Comparison of ENCODE assay signal across 8 cellular contexts in the genomic region with DNA sequence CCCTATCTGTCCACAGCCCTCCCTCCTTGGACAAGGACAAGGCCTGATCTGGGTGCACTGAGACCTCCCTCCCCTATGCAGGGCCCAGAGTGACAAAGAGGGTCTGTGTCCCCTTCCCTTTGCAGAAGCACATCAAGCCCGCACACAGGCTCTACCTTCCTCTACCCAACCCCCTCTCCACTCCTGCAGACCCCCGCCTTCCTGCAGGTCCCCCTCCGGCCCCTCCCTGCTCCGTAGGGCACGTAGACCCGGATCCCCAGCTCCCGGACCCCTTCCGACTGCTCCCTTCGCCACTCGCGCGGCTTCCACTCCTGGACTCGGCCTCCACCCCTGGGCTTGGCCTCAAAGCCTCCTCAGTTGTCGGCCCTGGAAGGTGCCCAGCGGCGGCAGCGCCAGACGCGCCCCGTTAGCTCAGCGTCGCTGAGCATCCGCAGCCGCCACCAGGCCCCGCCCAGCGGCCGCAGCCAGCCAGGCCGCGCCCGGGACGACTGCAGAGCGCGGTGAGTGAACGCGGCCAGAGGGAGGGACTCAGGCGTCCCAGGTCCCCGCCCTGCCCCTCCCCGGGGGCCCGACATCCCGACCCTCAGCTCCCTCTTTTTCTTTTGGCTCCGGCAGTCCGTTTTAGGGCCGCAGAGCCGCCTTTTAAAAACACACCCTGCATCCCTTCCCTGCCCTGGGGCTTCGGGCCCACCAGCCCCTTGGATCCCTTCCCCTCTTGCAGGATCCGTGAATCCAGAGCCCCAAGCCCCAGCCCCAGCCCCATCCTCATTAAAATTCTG. TPM values are rescaled to one million over a fixed set of nuclear protein-coding genes. Genes with fewer than 3 reads are reported as not detected.
A peak's percentile ranks its signal among the peaks of the same experiment; 100 is the strongest.
DNase-seq lines count a peak whose midpoint lies in the region; ATAC-seq and TF ChIP-seq lines count a peak whose summit lies in the region.

No MANE protein-coding gene starts in this region.

- peak overlapping the region; percentile 97 for H3K4me3 Mint-ChIP-seq in Caco-2 (ENCODE audit: unreplicated experiment)
- H3K4me3 Mint-ChIP-seq in activated CD4-positive, alpha-beta memory T cell treated with anti-CD3 and anti-CD28 coated beads, Interleukin-2, amount 10 ng/mL, durations not matched to agents 7 days and 5 days = peak overlapping the region; percentile 97
- peak overlapping the region; percentile 96 to 99 for H3K4me3 Mint-ChIP-seq in effector memory CD8-positive, alpha-beta T cell

- no TSS peak for BruUV-seq in Caco-2 (replicated peaks; lab: Mats Ljungman, UMichigan)

- peak overlapping the region; percentile 100 for H3K27ac Mint-ChIP-seq in Caco-2 (ENCODE audit: unreplicated experiment)
- peak overlapping the region; percentile 90 for H3K27ac Mint-ChIP-seq in activated CD4-positive, alpha-beta memory T cell treated with anti-CD3 and anti-CD28 coated beads, Interleukin-2, amount 10 ng/mL, durations not matched to agents 7 days and 5 days
- peak overlapping the region; percentile 100 for H3K27ac Mint-ChIP-seq in effector memory CD8-positive, alpha-beta T cell

- H3K27ac ChIP-seq in lower lobe of right lung = peak overlapping the region; percentile 98

- no peaks in the 10 kb centered on the region for H3K9me3 ChIP-seq in Caco-2
- no peaks in the 10 kb centered on the region for H3K9me3 ChIP-seq in lower lobe of right lung

- POLR2A ChIA-PET in Caco-2 (lab: Charles Lee) = interaction anchor here (0.6 kb wide), 2 partner anchors 13 to 271 kb away, joined by 3 read pairs; partner anchors contain the start of gene CNOT3
- POLR2A ChIA-PET in activated CD4-positive, alpha-beta memory T cell treated with anti-CD3 and anti-CD28 coated beads, Interleukin-2, amount 10 ng/mL, durations not matched to agents 7 days and 5 days (lab: Charles Lee) = interaction anchor here (0.8 to 4.0 kb wide), 10 partner anchors 9 to 532 kb away, joined by 3 to 49 read pairs (median 4); partner anchors contain the start of genes CNOT3, PRKCG and TSEN34

- H3K4me1 ChIP-seq in Caco-2 (peaks cover 37% of the 10 kb centered on the region), lower lobe of right lung (peaks cover 33% of the 10 kb centered on the region)

- intact Hi-C loops in Caco-2 (cut with micrococcal nuclease; ENCODE audit: unreplicated experiment) (loop anchor here (1.0 to 5.0 kb wide), 3 partner anchors 13 to 271 kb away; partner anchors contain the start of genes CNOT3 and PRKCG), lower lobe of right lung (cut with DNase I) (no loop called here)

- H3K4me3 ChIP-seq in Caco-2 (ENCODE audit: low read depth, low read length) (peak overlapping the region; percentile 32), lower lobe of right lung (peak overlapping the region; percentile 80)

- H3K36me3 Mint-ChIP-seq in Caco-2 (ENCODE audit: insufficient read depth, unreplicated experiment) = peaks cover 48% of the 10 kb centered on the region
- H3K36me3 Mint-ChIP-seq in activated CD4-positive, alpha-beta memory T cell treated with anti-CD3 and anti-CD28 coated beads, Interleukin-2, amount 10 ng/mL, durations not matched to agents 7 days and 5 days (ENCODE audit: low read depth) = peaks cover 13% of the 10 kb centered on the region
- peaks cover 60% of the 10 kb centered on the region for H3K36me3 Mint-ChIP-seq in effector memory CD8-positive, alpha-beta T cell (ENCODE audit: insufficient read depth)

- DNase-seq in Caco-2 (peak; percentile 56 to 71), LoVo (ENCODE audit: low spot score) (peak; percentile 66), lower lobe of right lung (peak; percentile 85)
- DNase-seq in activated CD4-positive, alpha-beta memory T cell treated with anti-CD3 and anti-CD28 coated beads, Interleukin-2, amount 10 ng/mL, durations not matched to agents 7 days and 5 days = peak; percentile 80
- DNase-seq in effector memory CD8-positive, alpha-beta T cell = peak; percentile 72 to 77 (median 72)
- peak; percentile 42 for DNase-seq in stimulated activated CD8-positive, alpha-beta memory T cell treated with anti-CD3 and anti-CD28 coated beads, Interleukin-12 subunit alpha, Interleukin-12 subunit beta, amount 100 ng/mL, for 1 hour (ENCODE audit: low read depth)

- CTCF ChIA-PET in Caco-2 (lab: Charles Lee) = interaction anchor here (0.6 kb wide), 1 partner anchor 308 kb away, joined by 3 read pairs; no protein-coding TSS in a partner anchor
- CTCF ChIA-PET in activated CD4-positive, alpha-beta memory T cell treated with anti-CD3 and anti-CD28 coated beads, Interleukin-2, amount 10 ng/mL, durations not matched to agents 7 days and 5 days (lab: Charles Lee) = interaction anchor here (0.6 to 3.5 kb wide), 10 partner anchors 12 to 332 kb away, joined by 3 to 31 read pairs (median 4); partner anchors contain the start of genes CNOT3 and PRKCG

- ATAC-seq in effector memory CD8-positive, alpha-beta T cell (replicated peaks) = peak; percentile 26
- peak; percentile 51 to 57 for ATAC-seq in lower lobe of right lung
- ATAC-seq in GM21381 (IDR thresholded peaks at IDR 0.05; ENCODE audit: unreplicated experiment) = no peak
- no peak for ATAC-seq in GM21360 (IDR thresholded peaks at IDR 0.05; ENCODE audit: unreplicated experiment)

- TF ChIP-seq CTCF in Caco-2 (IDR thresholded peaks at IDR 0.05; ENCODE audit: insufficient read depth in 1 of 2, low read depth in 1 of 2, low read length in 1 of 2, severe bottlenecking in 1 of 2, unreplicated experiment in 1 of 2) = no peak
- TF ChIP-seq CTCF in lower lobe of right lung (IDR thresholded peaks at IDR 0.05) = no peak

- H3K27me3 Mint-ChIP-seq in Caco-2 (ENCODE audit: insufficient read depth, unreplicated experiment) = no peaks in the 10 kb centered on the region
- peaks cover 2% of the 10 kb centered on the region for H3K27me3 Mint-ChIP-seq in activated CD4-positive, alpha-beta memory T cell treated with anti-CD3 and anti-CD28 coated beads, Interleukin-2, amount 10 ng/mL, durations not matched to agents 7 days and 5 days
- H3K27me3 Mint-ChIP-seq in effector memory CD8-positive, alpha-beta T cell = no peaks in the 10 kb centered on the region

- no peaks in the 10 kb centered on the region for H3K9me3 Mint-ChIP-seq in Caco-2 (ENCODE audit: unreplicated experiment)
- H3K9me3 Mint-ChIP-seq in activated CD4-positive, alpha-beta memory T cell treated with anti-CD3 and anti-CD28 coated beads, Interleukin-2, amount 10 ng/mL, durations not matched to agents 7 days and 5 days = no peaks in the 10 kb centered on the region
- H3K9me3 Mint-ChIP-seq in effector memory CD8-positive, alpha-beta T cell = no peaks in the 10 kb centered on the region

- H3K4me1 Mint-ChIP-seq in Caco-2 (ENCODE audit: low read depth, unreplicated experiment) = peaks cover 32% of the 10 kb centered on the region
- peaks cover 37% of the 10 kb centered on the region for H3K4me1 Mint-ChIP-seq in activated CD4-positive, alpha-beta memory T cell treated with anti-CD3 and anti-CD28 coated beads, Interleukin-2, amount 10 ng/mL, durations not matched to agents 7 days and 5 days
- peaks cover 26 to 34% of the 10 kb centered on the region in 2 donors for H3K4me1 Mint-ChIP-seq in effector memory CD8-positive, alpha-beta T cell (ENCODE audit: low read depth in 2 of 2)

- H3K36me3 ChIP-seq in Caco-2 (ENCODE audit: control insufficient read depth, insufficient read depth, low read length) (no peaks in the 10 kb centered on the region), lower lobe of right lung (no peaks in the 10 kb centered on the region)

- H3K27me3 ChIP-seq in Caco-2 (replicated peaks; ENCODE audit: control insufficient read depth, insufficient read depth, low read length) (no peaks in the 10 kb centered on the region), lower lobe of right lung (ENCODE audit: low read depth) (no peaks in the 10 kb centered on the region)

RNA-seq across cellular contexts. Expression of gene MYADM, which starts 1.6 kb away (rescaled TPM):
- total RNA-seq in Caco-2 (2022) (115 and 132 TPM in 2 replicates), lower lobe of right lung (126 TPM)
- 100 to 1,000 TPM; 109 TPM for total RNA-seq in activated CD4-positive, alpha-beta memory T cell treated with anti-CD3 and anti-CD28 coated beads, Interleukin-2, amount 10 ng/mL, durations not matched to agents 7 days and 5 days

RNA-seq across cellular contexts. Expression of gene PRKCG, which starts 15.9 kb away (rescaled TPM):
- total RNA-seq in Caco-2 (2022) (1.7 and 2.6 TPM in 2 replicates), lower lobe of right lung (not detected)
- not detected for total RNA-seq in activated CD4-positive, alpha-beta memory T cell treated with anti-CD3 and anti-CD28 coated beads, Interleukin-2, amount 10 ng/mL, durations not matched to agents 7 days and 5 days

RNA-seq across cellular contexts. Expression of gene NLRP12, which starts 42.0 kb away (rescaled TPM):
- total RNA-seq in Caco-2 (2022) (not detected in 2 replicates), lower lobe of right lung (6.8 TPM)
- under 1 TPM in 1 of 2 experiments, not detected in 1; 0.08 TPM for total RNA-seq in activated CD4-positive, alpha-beta memory T cell treated with anti-CD3 and anti-CD28 coated beads, Interleukin-2, amount 10 ng/mL, durations not matched to agents 7 days and 5 days

RNA-seq across cellular contexts. Expression of gene CACNG7, which starts 43.0 kb away (rescaled TPM):
- not detected in 2 replicates for total RNA-seq in Caco-2 (2022)
- total RNA-seq in activated CD4-positive, alpha-beta memory T cell treated with anti-CD3 and anti-CD28 coated beads, Interleukin-2, amount 10 ng/mL, durations not matched to agents 7 days and 5 days = not detected
- not detected for total RNA-seq in lower lobe of right lung

Comparison
In these comparisons a context has a peak if more than half of its experiments do, and no peak if none do; other contexts are left out.
1. ATAC-seq: peak in effector memory CD8-positive, alpha-beta T cell (single experiment) and lower lobe of right lung (2 of 2); none in GM21381 (single experiment) and GM21360 (single experiment).
2. Peak in every context shown above with its lines, with median percentiles within 50 percentile points of each other: DNase-seq, H3K27ac Mint-ChIP-seq and H3K4me3 Mint-ChIP-seq.